14 cellular contexts compared by ENCODE assay signal in genomic region chr1:59164371-59164770, GRCh38.
"Had no signal": no experiment of that assay in that cellular context is flagged by ENCODE, and none has a peak within 500 bp of the region (broad histone marks: within the 10 kb centered on the region; RNA-seq: fewer than 3 reads in every experiment).

No MANE protein-coding gene starts in this region.

- DNase-seq: cerebellar nuclear complex; effector memory CD8-positive, alpha-beta T cell; heart left ventricle; hippocampal formation; naive thymus-derived CD8-positive, alpha-beta T cell; nucleus accumbens; sigmoid colon; stimulated activated CD4-positive, alpha-beta T cell treated with anti-CD3 and anti-CD28 coated beads, Interleukin-4, amount 100 ng/mL, for 1 hour; stimulated activated CD8-positive, alpha-beta memory T cell treated with anti-CD3 and anti-CD28 coated beads, Interleukin-4, amount 100 ng/mL, for 48 hours; stimulated activated naive CD8-positive, alpha-beta T cell treated with anti-CD3 and anti-CD28 coated beads, Interleukin-15, Interleukin-2, amounts not matched to agents 100 U/mL and 50 U/mL, for 24 hours; thyroid gland had no signal

- H3K27ac ChIP-seq: heart left ventricle, parathyroid adenoma, sigmoid colon, suprapubic skin, thyroid gland had no signal

- H3K36me3 ChIP-seq: heart left ventricle, sigmoid colon, suprapubic skin, thyroid gland had no signal

- H3K4me3 ChIP-seq: heart left ventricle, sigmoid colon, suprapubic skin, thyroid gland had no signal

- H3K4me1 ChIP-seq: parathyroid adenoma, sigmoid colon, suprapubic skin, thyroid gland had no signal

- H3K9ac ChIP-seq: parathyroid adenoma had no signal

- H3K9me3 ChIP-seq: sigmoid colon, suprapubic skin, thyroid gland had no signal

- H3K27me3 ChIP-seq: heart left ventricle, sigmoid colon, suprapubic skin, thyroid gland had no signal

- H3K79me2 ChIP-seq: parathyroid adenoma had no signal

- H2AFZ ChIP-seq: parathyroid adenoma had no signal

- ATAC-seq: effector memory CD8-positive, alpha-beta T cell; naive thymus-derived CD8-positive, alpha-beta T cell; stimulated activated effector memory CD8-positive, alpha-beta T cell treated with anti-CD3 and anti-CD28 coated beads, Interleukin-12 subunit alpha, Interleukin-12 subunit beta, amount 100 ng/mL, for 72 hours; stimulated activated naive CD8-positive, alpha-beta T cell treated with anti-CD3 and anti-CD28 coated beads, Interleukin-15, Interleukin-2, amounts not matched to agents 100 U/mL and 50 U/mL, for 24 hours had no signal
